12 cellular contexts compared by ENCODE assay signal in the genomic region with DNA sequence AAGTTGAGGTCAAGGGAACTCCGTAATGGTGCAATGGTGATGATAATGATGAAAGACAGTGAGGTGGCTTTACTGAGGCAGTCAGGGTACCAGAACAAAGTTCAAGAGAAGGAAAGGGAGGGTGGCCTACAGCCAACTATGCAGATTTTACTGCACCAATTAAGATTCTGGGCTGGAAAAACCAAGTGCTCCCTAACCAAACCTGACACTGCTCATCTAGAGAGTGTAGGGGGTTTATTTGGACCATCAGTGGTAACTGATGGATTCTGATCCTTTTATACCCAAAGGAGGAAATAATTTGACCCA. TPM values are rescaled to one million over a fixed set of nuclear protein-coding genes. Genes with fewer than 3 reads are reported as not detected.
DNase-seq lines count a peak whose midpoint lies in the region; ATAC-seq and TF ChIP-seq lines count a peak whose summit lies in the region.
"Had no signal": no experiment of that assay in that cellular context is flagged by ENCODE, and none has a peak within 500 bp of the region (broad histone marks: within the 10 kb centered on the region; RNA-seq: fewer than 3 reads in every experiment).

No MANE protein-coding gene starts in this region.

- H3K4me2 ChIP-seq in hepatocyte (peak overlapping the region; percentile 85), neuronal stem cell (ENCODE audit: insufficient read depth, low read length, poor library complexity, severe bottlenecking) (peak overlapping the region; percentile 46)

- no peak overlapping the region for H4K8ac ChIP-seq in neuronal stem cell (ENCODE audit: low read depth, low read length)

- TF ChIP-seq CTCF in VCaP (conservative IDR thresholded peaks at IDR 0.05) (no peak), hepatocyte (IDR thresholded peaks at IDR 0.05; ENCODE audit: poor library complexity) (no peak)

- peak overlapping the region; percentile 76 for H3K9ac ChIP-seq in ES-I3 (ENCODE audit: low read depth, low read length)
- H3K9ac ChIP-seq in neuronal stem cell (ENCODE audit: low read depth, low read length, poor library complexity) = no peak overlapping the region

- H3K79me1 ChIP-seq in neuronal stem cell (ENCODE audit: low read depth, low read length) = no peaks in the 10 kb centered on the region

- H3K27me3 ChIP-seq in hepatocyte = no peaks in the 10 kb centered on the region
- H3K27me3 ChIP-seq in neuronal stem cell (ENCODE audit: control insufficient read depth in 3 of 3, insufficient read depth in 3 of 3, low read depth in 1 of 3, low read length in 3 of 3) = no peaks in the 10 kb centered on the region

- H2BK5ac ChIP-seq in neuronal stem cell (ENCODE audit: low read length) = no peak overlapping the region

- no peak overlapping the region for H4K91ac ChIP-seq in neuronal stem cell (ENCODE audit: low read depth, low read length, poor library complexity)

- H3K9me2 ChIP-seq in hepatocyte (replicated peaks; ENCODE audit: insufficient read depth) = no peaks in the 10 kb centered on the region

- ATAC-seq in GM18517 (IDR thresholded peaks at IDR 0.05; ENCODE audit: unreplicated experiment) (no peak), HG03442 (IDR thresholded peaks at IDR 0.05; ENCODE audit: unreplicated experiment) (no peak), GM18511 (IDR thresholded peaks at IDR 0.05; ENCODE audit: unreplicated experiment) (no peak)

- H2BK12ac ChIP-seq in neuronal stem cell (ENCODE audit: low read length) = no peak overlapping the region

- H3K4ac ChIP-seq in neuronal stem cell (ENCODE audit: low read length) = no peak overlapping the region

- H3K27ac ChIP-seq in VCaP (peak overlapping the region; percentile 89), hepatocyte (no peak overlapping the region), neuronal stem cell (replicated peaks; ENCODE audit: low read length) (peak overlapping the region; percentile 37)
- H3K27ac ChIP-seq: C4-2B had no signal

- no peaks in the 10 kb centered on the region for H4K20me1 ChIP-seq in hepatocyte (ENCODE audit: insufficient read depth, poor library complexity, severe bottlenecking)

- no peak overlapping the region for H2BK120ac ChIP-seq in neuronal stem cell (ENCODE audit: low read depth, low read length)

- H3K4me3 ChIP-seq in hepatocyte (no peak overlapping the region), neuronal stem cell (ENCODE audit: low read length in 2 of 2) (peak overlapping the region; percentile 65 to 79)

- no peak overlapping the region for H3K23ac ChIP-seq in neuronal stem cell (ENCODE audit: low read depth, low read length, poor library complexity)

- no peaks in the 10 kb centered on the region for H3K79me2 ChIP-seq in hepatocyte

- no peak overlapping the region for H3K18ac ChIP-seq in neuronal stem cell (ENCODE audit: low read length)

- H3K14ac ChIP-seq in neuronal stem cell (ENCODE audit: low read length) = no peak overlapping the region

- H2AFZ ChIP-seq in hepatocyte = peak overlapping the region; percentile 67
- H2AFZ ChIP-seq in neuronal stem cell (ENCODE audit: low read length) = peak overlapping the region; percentile 85

- H3K9me3 ChIP-seq in ES-I3 (ENCODE audit: control insufficient read depth, insufficient read depth, low read length) (no peaks in the 10 kb centered on the region), hepatocyte (ENCODE audit: low read depth) (no peaks in the 10 kb centered on the region), neuronal stem cell (replicated peaks in 1 of 2; ENCODE audit: control insufficient read depth in 2 of 2, insufficient read depth in 1 of 2, low read depth in 1 of 2, low read length in 2 of 2) (peaks cover under 1 to 3% of the 10 kb centered on the region in 2 donors)

- WGBS in hepatocyte (ENCODE audit: low lambda C conversion rate, missing lambda C conversion rate) = 18% methylated on average over 1 of the region's 1 CpG
- no CpG with 5 or more reads among the region's 1 CpG for WGBS in neuronal stem cell (ENCODE audit: extremely low coverage in 2 of 2, insufficient read length in 2 of 2, insufficient replicate concordance in 1 of 2), 2 donors

- H3K4me1 ChIP-seq in ES-I3 (ENCODE audit: insufficient read depth, low read length) (peaks cover 6% of the 10 kb centered on the region; the same call in 1 of the 2 replicates), hepatocyte (ENCODE audit: insufficient read depth) (peaks cover 3% of the 10 kb centered on the region), neuronal stem cell (ENCODE audit: control insufficient read depth in 2 of 2, insufficient read depth in 1 of 2, low read depth in 1 of 2, low read length in 2 of 2) (peaks cover 3 to 4% of the 10 kb centered on the region in 2 donors)

- no peak overlapping the region for H2BK15ac ChIP-seq in neuronal stem cell (ENCODE audit: low read length)

- no peak overlapping the region for H2AK5ac ChIP-seq in neuronal stem cell (ENCODE audit: low read depth, low read length)

- DNase-seq in hepatocyte (ENCODE audit: low spot score) (no peak), neuronal stem cell (ENCODE audit: low spot score) (no peak)
- DNase-seq in stimulated activated CD4-positive, alpha-beta T cell treated with anti-CD3 and anti-CD28 coated beads, Interleukin-4, amount 100 ng/mL, for 1 hour = no peak
- DNase-seq: GF-D8, NCI-H226 had no signal

- H3K36me3 ChIP-seq in ES-I3 (ENCODE audit: insufficient read depth, low read length) (no peaks in the 10 kb centered on the region), hepatocyte (replicated peaks; ENCODE audit: insufficient read depth, low read depth) (no peaks in the 10 kb centered on the region), neuronal stem cell (replicated peaks in 1 of 2; ENCODE audit: control insufficient read depth in 2 of 2, insufficient read depth in 2 of 2, low read length in 2 of 2) (peaks cover 4 to 19% of the 10 kb centered on the region in 2 donors)

RNA-seq across cellular contexts. Expression of a gene that starts 0.4 kb away (rescaled TPM):
- total RNA-seq in hepatocyte = 0.13 and 0.28 TPM in 2 replicates
- 1.5 and 2.1 TPM in 2 replicates for polyA plus RNA-seq in hepatocyte
- polyA plus RNA-seq in neuronal stem cell (2013, experiment 1 of 2) = 0.99 TPM
- 1.1 TPM for polyA plus RNA-seq in neuronal stem cell (2013, experiment 2 of 2)
- polyA plus RNA-seq: keratinocyte had no signal

RNA-seq across cellular contexts. Expression of a gene that starts 49.8 kb away (rescaled TPM):
- 1.1 and 1.6 TPM in 2 replicates for total RNA-seq in hepatocyte
- 1.1 and 1.5 TPM in 2 replicates for polyA plus RNA-seq in hepatocyte
- 27.9 TPM for polyA plus RNA-seq in neuronal stem cell (2013, experiment 1 of 2)
- 28.5 TPM for polyA plus RNA-seq in neuronal stem cell (2013, experiment 2 of 2)
